ENCODE assay signal across 25 cellular contexts in genomic region chr15:29724026-29724425, GRCh38.
"Had no signal": no experiment of that assay in that cellular context is flagged by ENCODE, and none has a peak within 500 bp of the region (broad histone marks: within the 10 kb centered on the region; RNA-seq: fewer than 3 reads in every experiment).

No MANE protein-coding gene starts in this region.

- H3K27me3 Mint-ChIP-seq: activated B cell treated with CpG ODN at 0.5 μM for 24 hours had no signal

- DNase-seq: activated B cell treated with CpG ODN at 0.5 μM for 24 hours; activated CD4-positive, alpha-beta T cell treated with anti-CD3 and anti-CD28 coated beads for 1 hour; activated CD4-positive, alpha-beta T cell treated with anti-CD3 and anti-CD28 coated beads, Interleukin-2, amount 10 ng/mL, durations not matched to agents 24 days and 14 days; activated CD4-positive, alpha-beta T cell treated with anti-CD3 and anti-CD28 coated beads, Interleukin-2, amount 50 U/mL, for 48 hours; activated CD8-positive, alpha-beta memory T cell treated with anti-CD3 and anti-CD28 coated beads, Interleukin-2, amount 10 ng/mL, durations not matched to agents 7 days and 5 days; activated effector memory CD4-positive, alpha-beta T cell treated with anti-CD3 and anti-CD28 coated beads, Interleukin-2, amount 50 U/mL, for 16 hours; activated naive CD4-positive, alpha-beta T cell treated with Interleukin-2 at 50 U/mL for 16 hours; activated T-cell treated with anti-CD3 and anti-CD28 coated beads, Interleukin-2, amount 50 U/mL, for 24 hours; brain microvascular endothelial cell; central memory CD4-positive, alpha-beta T cell; Karpas-422; NCI-H1048; NCI-H146; NCI-H187 treated with DMSO at 0.1 percent for 48 hours; NCI-H2171; NCI-H2227 treated with DMSO at 0.1 percent for 48 hours; NCI-H446 treated with DMSO at 0.1 percent for 48 hours; NCI-H526 treated with DMSO at 0.1 percent for 48 hours; SIG-M5; T-helper 17 cell; T-helper 9 cell had no signal

- H3K4me3 ChIP-seq: K562 had no signal

- H3K27ac Mint-ChIP-seq: activated B cell treated with CpG ODN at 0.5 μM for 24 hours; activated CD4-positive, alpha-beta T cell treated with anti-CD3 and anti-CD28 coated beads, Interleukin-2, amount 10 ng/mL, durations not matched to agents 24 days and 14 days; activated CD8-positive, alpha-beta memory T cell treated with anti-CD3 and anti-CD28 coated beads, Interleukin-2, amount 10 ng/mL, durations not matched to agents 7 days and 5 days; activated naive CD8-positive, alpha-beta T cell; activated T-cell treated with anti-CD3 and anti-CD28 coated beads, Interleukin-2, amount 50 U/mL, for 24 hours; activated T-helper 1 cell treated with anti-CD3 and anti-CD28 coated beads, Interleukin-12 subunit alpha, Interleukin-12 subunit beta, Interleukin-2, Interleukin-4 antibody, amounts not matched to agents 30 ng/mL and 10 ng/mL and 1 ng/mL, durations not matched to agents 14 hours and 24 hours and 36 hours; T-helper 17 cell had no signal

- H3K4me1 Mint-ChIP-seq: activated B cell treated with CpG ODN at 0.5 μM for 24 hours; activated CD4-positive, alpha-beta T cell treated with anti-CD3 and anti-CD28 coated beads, Interleukin-2, amount 10 ng/mL, durations not matched to agents 24 days and 14 days; activated CD8-positive, alpha-beta memory T cell treated with anti-CD3 and anti-CD28 coated beads, Interleukin-2, amount 10 ng/mL, durations not matched to agents 7 days and 5 days; T-helper 17 cell had no signal

- ATAC-seq: activated CD8-positive, alpha-beta memory T cell treated with anti-CD3 and anti-CD28 coated beads, Interleukin-2, amount 10 ng/mL, durations not matched to agents 7 days and 5 days; K562; T-helper 17 cell had no signal

- FAIRE-seq: K562, RCC 7860 had no signal

- H3K4me3 Mint-ChIP-seq: activated B cell treated with CpG ODN at 0.5 μM for 24 hours; activated CD4-positive, alpha-beta T cell treated with anti-CD3 and anti-CD28 coated beads, Interleukin-2, amount 10 ng/mL, durations not matched to agents 24 days and 14 days; activated CD8-positive, alpha-beta memory T cell treated with anti-CD3 and anti-CD28 coated beads, Interleukin-2, amount 10 ng/mL, durations not matched to agents 7 days and 5 days; activated naive CD8-positive, alpha-beta T cell; activated T-cell treated with anti-CD3 and anti-CD28 coated beads, Interleukin-2, amount 50 U/mL, for 24 hours; activated T-helper 1 cell treated with anti-CD3 and anti-CD28 coated beads, Interleukin-12 subunit alpha, Interleukin-12 subunit beta, Interleukin-2, Interleukin-4 antibody, amounts not matched to agents 30 ng/mL and 10 ng/mL and 1 ng/mL, durations not matched to agents 14 hours and 24 hours and 36 hours; T-helper 17 cell had no signal

- H3K27ac ChIP-seq: brain microvascular endothelial cell had no signal

- H3K27me3 ChIP-seq: brain microvascular endothelial cell had no signal

- H3K36me3 Mint-ChIP-seq: activated naive CD8-positive, alpha-beta T cell had no signal
